ENCODE assay signal across 8 cellular contexts in genomic region chr10:24723386-24723787, GRCh38. TPM values are rescaled to one million over a fixed set of nuclear protein-coding genes. Genes with fewer than 3 reads are reported as not detected.
DNase-seq lines count a peak whose midpoint lies in the region; ATAC-seq and TF ChIP-seq lines count a peak whose summit lies in the region.

No MANE protein-coding gene starts in this region.

- H3K4me3 Mint-ChIP-seq in activated CD4-positive, alpha-beta memory T cell treated with anti-CD3 and anti-CD28 coated beads for 36 hours: peak overlapping the region; percentile 59

- no peaks in the 10 kb centered on the region for H3K27me3 Mint-ChIP-seq in activated CD4-positive, alpha-beta memory T cell treated with anti-CD3 and anti-CD28 coated beads for 36 hours

- no CpG with 5 or more reads among the region's 70 CpGs for WGBS in esophagus squamous epithelium, 2 donors

- peak; percentile 14 for ATAC-seq in GM19351 (IDR thresholded peaks at IDR 0.05; ENCODE audit: unreplicated experiment)
- ATAC-seq in HG03432 (IDR thresholded peaks at IDR 0.05; ENCODE audit: unreplicated experiment): peak; percentile 28

- POLR2A ChIA-PET in activated CD4-positive, alpha-beta memory T cell treated with anti-CD3 and anti-CD28 coated beads for 36 hours (lab: Charles Lee): interaction anchor here (1.8 to 2.5 kb wide), 2 partner anchors 16 to 293 kb away, joined by 10 to 12 read pairs; partner anchors contain the start of genes ENKUR and THNSL1

- no peaks in the 10 kb centered on the region for H3K9me3 ChIP-seq in BLaER1 treated with 17β-estradiol and CSF1 and Interleukin-3, amounts not matched to agents 10 nM and 100 nM (replicated peaks in 1 of 11)
- no peaks in the 10 kb centered on the region for H3K9me3 ChIP-seq in esophagus squamous epithelium

- H3K27ac ChIP-seq in BLaER1 treated with 17β-estradiol and CSF1 and Interleukin-3, amounts not matched to agents 10 nM and 100 nM: peak overlapping the region; percentile 89 to 98 (median 94)
- H3K27ac ChIP-seq in esophagus squamous epithelium: peak overlapping the region; percentile 96 to 98 (median 98)

- peaks cover 4 to 17% (median 11%) of the 10 kb centered on the region in 11 experiments; a peak in 19 of 22 replicates for H3K36me3 ChIP-seq in BLaER1 treated with 17β-estradiol and CSF1 and Interleukin-3, amounts not matched to agents 10 nM and 100 nM
- H3K36me3 ChIP-seq in esophagus squamous epithelium: no peaks in the 10 kb centered on the region

- intact Hi-C loops in activated CD4-positive, alpha-beta memory T cell treated with anti-CD3 and anti-CD28 coated beads for 36 hours (cut with micrococcal nuclease): loop anchor here (1.0 to 10.0 kb wide), 5 partner anchors 78 to 1286 kb away; partner anchors contain the start of gene OTUD1
- intact Hi-C loops in esophagus squamous epithelium (cut with DNase I): no loop called here
- intact Hi-C loops in posterior vena cava (cut with DNase I): loop anchor here (10.0 kb wide), 3 partner anchors 79 to 271 kb away; partner anchors contain the start of gene PRTFDC1 (in 1 of the 2)

- peak overlapping the region; percentile 74 to 89 (median 84) for H3K4me3 ChIP-seq in BLaER1 treated with 17β-estradiol and CSF1 and Interleukin-3, amounts not matched to agents 10 nM and 100 nM
- peak overlapping the region; percentile 66 to 87 (median 79) for H3K4me3 ChIP-seq in esophagus squamous epithelium

- TF ChIP-seq CTCF in esophagus squamous epithelium (IDR thresholded peaks at IDR 0.05): no peak

- H3K4me1 ChIP-seq in BLaER1 treated with 17β-estradiol and CSF1 and Interleukin-3, amounts not matched to agents 10 nM and 100 nM: peaks cover 56 to 71% (median 68%) of the 10 kb centered on the region in 10 experiments
- peaks cover 0 to 50% (median 8%) of the 10 kb centered on the region in 3 donors for H3K4me1 ChIP-seq in esophagus squamous epithelium

- CTCF ChIA-PET in activated CD4-positive, alpha-beta memory T cell treated with anti-CD3 and anti-CD28 coated beads for 36 hours (lab: Charles Lee): interaction anchor here (1.2 to 2.6 kb wide), 5 partner anchors 13 to 267 kb away, joined by 3 to 14 read pairs (median 5); no protein-coding TSS in a partner anchor

- H3K36me3 Mint-ChIP-seq in activated CD4-positive, alpha-beta memory T cell treated with anti-CD3 and anti-CD28 coated beads for 36 hours: peaks cover 11% of the 10 kb centered on the region

- H4K20me1 ChIP-seq in BLaER1 treated with 17β-estradiol and CSF1 and Interleukin-3, amounts not matched to agents 10 nM and 100 nM: peaks cover 21 to 42% (median 38%) of the 10 kb centered on the region in 11 experiments; a peak in 21 of 22 replicates

- no peak for TF ChIP-seq POLR2A in esophagus squamous epithelium (IDR thresholded peaks at IDR 0.05)

- H3K4me2 ChIP-seq in BLaER1 treated with 17β-estradiol and CSF1 and Interleukin-3, amounts not matched to agents 10 nM and 100 nM: peak overlapping the region; percentile 93 to 100 (median 98)

- DNase-seq in activated CD4-positive, alpha-beta memory T cell treated with anti-CD3 and anti-CD28 coated beads for 36 hours: peak; percentile 32
- DNase-seq in esophagus squamous epithelium (lab: John Stamatoyannopoulos, UW) (no peak), posterior vena cava (ENCODE audit: low spot score) (peak; percentile 80), NCI-H2171 treated with DMSO at 0.1 percent for 48 hours (lab: John Stamatoyannopoulos, UW) (no peak), cerebellar nuclear complex (lab: John Stamatoyannopoulos, UW) (no peak)

- no peaks in the 10 kb centered on the region for H3K9me3 Mint-ChIP-seq in activated CD4-positive, alpha-beta memory T cell treated with anti-CD3 and anti-CD28 coated beads for 36 hours

- H3K4me1 Mint-ChIP-seq in activated CD4-positive, alpha-beta memory T cell treated with anti-CD3 and anti-CD28 coated beads for 36 hours (ENCODE audit: low read depth): peaks cover 21% of the 10 kb centered on the region

- H3K27me3 ChIP-seq in BLaER1 treated with 17β-estradiol and CSF1 and Interleukin-3, amounts not matched to agents 10 nM and 100 nM: no peaks in the 10 kb centered on the region
- no peaks in the 10 kb centered on the region for H3K27me3 ChIP-seq in esophagus squamous epithelium

- peak overlapping the region; percentile 92 to 98 (median 96) for H3K9ac ChIP-seq in BLaER1 treated with 17β-estradiol and CSF1 and Interleukin-3, amounts not matched to agents 10 nM and 100 nM

- no peak overlapping the region for H3K27ac Mint-ChIP-seq in activated CD4-positive, alpha-beta memory T cell treated with anti-CD3 and anti-CD28 coated beads for 36 hours

RNA-seq across cellular contexts. Expression of gene ARHGAP21, which starts 0.3 kb away (rescaled TPM):
- total RNA-seq in activated CD4-positive, alpha-beta memory T cell treated with anti-CD3 and anti-CD28 coated beads for 36 hours: 10 to 100 TPM; 24.6 to 28.7 TPM
- 10 to 100 TPM; 15.3 to 59.1 (median 37.1) TPM for total RNA-seq in esophagus squamous epithelium
- total RNA-seq in posterior vena cava: 100 to 1,000 TPM; 121 to 167 TPM

Comparison
In these comparisons a context has a peak if more than half of its experiments do, and no peak if none do; other contexts are left out.
1. DNase-seq: peak in activated CD4-positive, alpha-beta memory T cell treated with anti-CD3 and anti-CD28 coated beads for 36 hours (single experiment) and posterior vena cava (single experiment); none in esophagus squamous epithelium (single experiment), NCI-H2171 treated with DMSO at 0.1 percent for 48 hours (single experiment) and cerebellar nuclear complex (0 of 2).